ENCODE assay signal across 21 cellular contexts in genomic region chr14:102503576-102504224, GRCh38. TPM values are rescaled to one million over a fixed set of nuclear protein-coding genes. Genes with fewer than 3 reads are reported as not detected.
A peak's percentile ranks its signal among the peaks of the same experiment; 100 is the strongest.
DNase-seq lines count a peak whose midpoint lies in the region; FAIRE-seq and TF ChIP-seq lines count a peak whose summit lies in the region.
"Had no signal": no experiment of that assay in that cellular context is flagged by ENCODE, and none has a peak within 500 bp of the region (broad histone marks: within the 10 kb centered on the region; RNA-seq: fewer than 3 reads in every experiment).

No MANE protein-coding gene starts in this region.

- dilution Hi-C loops in endothelial cell of umbilical vein (cut with MboI; ENCODE audit: extremely low pct_ligation_motif_present, low sequenced_read_pairs): loop anchor here (10.0 kb wide), 1 partner anchor 59 kb away; no protein-coding TSS in a partner anchor

- FAIRE-seq in endothelial cell of umbilical vein (lab: Jason Lieb, UNC): peak; percentile 97
- FAIRE-seq: GM18507 had no signal

- POLR2A ChIA-PET in endothelial cell of umbilical vein (lab: Charles Lee): interaction anchor here (0.6 kb wide), 1 partner anchor 45 kb away, joined by 3 read pairs; no protein-coding TSS in a partner anchor

- no TSS peak for BruUV-seq in endothelial cell of umbilical vein (replicated peaks; lab: Mats Ljungman, UMichigan)

- H3K4me2 ChIP-seq in endothelial cell of umbilical vein (ENCODE audit: insufficient read depth, low read length): peak overlapping the region; percentile 27

- DNase-seq in SK-N-MC (ENCODE audit: low read depth, low spot score) (no peak), endothelial cell of umbilical vein (ENCODE audit: low read depth, low spot score) (peak; percentile 66), lung microvascular endothelial cell (ENCODE audit: low read depth in 2 of 2) (peak; percentile 24 to 86), stomach (no peak), foreskin melanocyte (no peak), head of caudate nucleus (no peak), DMS79 treated with DMSO at 0.1 percent for 48 hours (lab: John Stamatoyannopoulos, UW) (no peak)
- DNase-seq: activated CD4-positive, alpha-beta memory T cell treated with anti-CD3 and anti-CD28 coated beads for 36 hours; activated T-cell treated with anti-CD3 and anti-CD28 coated beads, Interleukin-2, amount 50 U/mL, for 24 hours; body of pancreas; DMS153; IMR-90; natural killer cell; NCI-H2081; NCI-H526; stimulated activated CD4-positive, alpha-beta T cell treated with anti-CD3 and anti-CD28 coated beads, Interleukin-4, amount 100 ng/mL, for 24 hours; stimulated activated CD8-positive, alpha-beta memory T cell treated with anti-CD3 and anti-CD28 coated beads, Interleukin-4, amount 100 ng/mL, for 48 hours; testis had no signal

- no peak for TF ChIP-seq EP300 in stomach (IDR thresholded peaks at IDR 0.05)

- H3K27me3 ChIP-seq in endothelial cell of umbilical vein (ENCODE audit: control insufficient read depth in 2 of 2, insufficient read depth in 2 of 2, low read length in 2 of 2): no peaks in the 10 kb centered on the region
- H3K27me3 ChIP-seq in stomach: no peaks in the 10 kb centered on the region
- H3K27me3 ChIP-seq: body of pancreas, dorsolateral prefrontal cortex, testis had no signal

- CTCF ChIA-PET in endothelial cell of umbilical vein (lab: Charles Lee): interaction anchor here (1.0 to 2.2 kb wide), 4 partner anchors 13 to 66 kb away, joined by 3 to 12 read pairs (median 4); no protein-coding TSS in a partner anchor

- H3K27ac ChIP-seq in SK-N-MC (peak overlapping the region; percentile 90), endothelial cell of umbilical vein (ENCODE audit: insufficient read depth, low read depth, low read length) (peak overlapping the region; percentile 69), stomach (peak overlapping the region in 4 of 5 donors; percentile 12 to 66 (median 42))
- H3K27ac ChIP-seq: testis had no signal

- H3K9ac ChIP-seq in SK-N-MC (ENCODE audit: insufficient read length): no peak overlapping the region
- H3K9ac ChIP-seq in endothelial cell of umbilical vein (replicated peaks; ENCODE audit: extremely low read depth, insufficient read depth, low read length): peak overlapping the region; percentile 35

- H4K20me1 ChIP-seq in endothelial cell of umbilical vein (replicated peaks; ENCODE audit: control insufficient read depth, extremely low read depth, insufficient read depth, low read length): no peaks in the 10 kb centered on the region

- no peaks in the 10 kb centered on the region for H3K9me1 ChIP-seq in endothelial cell of umbilical vein (replicated peaks; ENCODE audit: control insufficient read depth, extremely low read depth, insufficient read depth, low read length)

- peaks cover 3% of the 10 kb centered on the region for H3K79me2 ChIP-seq in endothelial cell of umbilical vein (ENCODE audit: control insufficient read depth, insufficient read depth, low read length)

- peak overlapping the region; percentile 40 for H2AFZ ChIP-seq in endothelial cell of umbilical vein (ENCODE audit: low read depth, low read length)

- H3K4me3 ChIP-seq in SK-N-MC (no peak overlapping the region), endothelial cell of umbilical vein (replicated peaks in 1 of 3; ENCODE audit: insufficient read depth in 1 of 3, low read depth in 1 of 3, low read length in 3 of 3) (no peak overlapping the region), stomach (no peak overlapping the region)
- H3K4me3 ChIP-seq: body of pancreas, dorsolateral prefrontal cortex, lung, testis had no signal

- TF ChIP-seq POLR2A in endothelial cell of umbilical vein (IDR thresholded peaks at IDR 0.05; ENCODE audit: low read depth, low read length) (no peak), stomach (IDR thresholded peaks at IDR 0.05) (no peak)

- peaks cover 27% of the 10 kb centered on the region for H3K4me1 ChIP-seq in endothelial cell of umbilical vein (ENCODE audit: control insufficient read depth, extremely low read depth, insufficient read depth, low read length)
- H3K4me1 ChIP-seq in stomach: peaks cover 5 to 21% (median 11%) of the 10 kb centered on the region in 4 donors

- peaks cover 11% of the 10 kb centered on the region; the same call in 1 of the 2 replicates for H3K36me3 ChIP-seq in SK-N-MC (ENCODE audit: insufficient read depth, low read length)
- peaks cover 0 to 8% of the 10 kb centered on the region in 2 experiments for H3K36me3 ChIP-seq in endothelial cell of umbilical vein (ENCODE audit: control insufficient read depth in 2 of 2, extremely low read depth in 1 of 2, insufficient read depth in 2 of 2, low read length in 2 of 2)
- peaks cover 12 to 40% (median 33%) of the 10 kb centered on the region in 4 donors for H3K36me3 ChIP-seq in stomach

- TF ChIP-seq CTCF in endothelial cell of umbilical vein (IDR thresholded peaks at IDR 0.05; ENCODE audit: extremely low read depth in 1 of 2, insufficient read depth in 1 of 2, low read depth in 1 of 2, low read length in 2 of 2): no peak
- no peak for TF ChIP-seq CTCF in stomach (IDR thresholded peaks at IDR 0.05)

- 64 to 84% (median 72%) methylated on average over 8 to 10 of the region's 10 CpGs for WGBS in stomach, 5 donors

- intact Hi-C loops in endothelial cell of umbilical vein (cut with micrococcal nuclease): loop anchor here (10.0 kb wide), 1 partner anchor 139 kb away; the partner anchor contains the start of genes CINP and TECPR2
- intact Hi-C loops in stomach (cut with DNase I; ENCODE audit: low total_unique reads): no loop called here
- intact Hi-C loops in head of caudate nucleus (cut with DNase I): no loop called here

- no peaks in the 10 kb centered on the region for H3K9me3 ChIP-seq in SK-N-MC (ENCODE audit: low read depth, low read length)
- no peaks in the 10 kb centered on the region for H3K9me3 ChIP-seq in endothelial cell of umbilical vein (replicated peaks; ENCODE audit: control insufficient read depth, insufficient read depth, low read length)
- H3K9me3 ChIP-seq in stomach: no peaks in the 10 kb centered on the region
- H3K9me3 ChIP-seq: body of pancreas, testis had no signal

TF ChIP-seq in endothelial cell of umbilical vein, 7 proteins besides CTCF, POLR2A, EP300 and RAD21:
- TF ChIP-seq MAX (IDR thresholded peaks at IDR 0.05; ENCODE audit: insufficient read depth, insufficient read length) (no peak), MYC (IDR thresholded peaks at IDR 0.05; ENCODE audit: low read depth, low read length) (no peak), EZH2 (IDR thresholded peaks at IDR 0.05; ENCODE audit: borderline replicate concordance, low read depth, low read length, severe bottlenecking) (no peak), FOS (IDR thresholded peaks at IDR 0.05; ENCODE audit: borderline replicate concordance, insufficient read depth, low read length) (peak; percentile 74), GATA2 (IDR thresholded peaks at IDR 0.05; ENCODE audit: insufficient read depth, insufficient read length, low read depth, low read length) (no peak)

RNA-seq across cellular contexts. Expression of gene ANKRD9, which starts 5.9 kb away (rescaled TPM):
- total RNA-seq in endothelial cell of umbilical vein: 24.6 and 25.9 TPM in 2 replicates
- polyA plus RNA-seq in endothelial cell of umbilical vein: 21.0 and 27.5 TPM in 2 replicates
- polyA plus RNA-seq in endothelial cell of umbilical vein (2011; cell fraction: cytosol; rRNA removed): 5.7 and 11.8 TPM in 2 replicates
- 21.4 and 27.4 TPM in 2 replicates for polyA plus RNA-seq in endothelial cell of umbilical vein (2011; cell fraction: nucleus; rRNA removed)
- polyA plus RNA-seq in endothelial cell of umbilical vein (2012): 5.1 and 12.3 TPM in 2 replicates
- polyA minus RNA-seq in endothelial cell of umbilical vein: 5.9 and 6.0 TPM in 2 replicates
- polyA minus RNA-seq in endothelial cell of umbilical vein (2011; cell fraction: cytosol; rRNA and poly(A)+ RNA removed): 22.3 TPM
- polyA minus RNA-seq in endothelial cell of umbilical vein (2011; cell fraction: nucleus; rRNA and poly(A)+ RNA removed): 3.6 and 3.8 TPM in 2 replicates
- 3.9 and 5.8 TPM in 2 replicates for total RNA-seq in lung microvascular endothelial cell
- 100 to 1,000 TPM in 2 of 5 donors, 10 to 100 TPM in 3; 11.2 to 357 (median 72.4) TPM for total RNA-seq in stomach
- polyA plus RNA-seq in stomach: 10 to 100 TPM in 2 of 3 donors, 1 to 10 TPM in 1; 5.3 to 23.3 (median 13.3) TPM

Comparison
In these comparisons a context has a peak if more than half of its experiments do, and no peak if none do; other contexts are left out.
1. DNase-seq: peak in endothelial cell of umbilical vein (single experiment) and lung microvascular endothelial cell (2 of 2); none in SK-N-MC (single experiment), stomach (single experiment), foreskin melanocyte (single experiment), head of caudate nucleus (0 of 42) and DMS79 treated with DMSO at 0.1 percent for 48 hours (single experiment).
2. Peak in every context shown above with its lines, with median percentiles within 50 percentile points of each other: H3K27ac ChIP-seq.